In the genomic region with DNA sequence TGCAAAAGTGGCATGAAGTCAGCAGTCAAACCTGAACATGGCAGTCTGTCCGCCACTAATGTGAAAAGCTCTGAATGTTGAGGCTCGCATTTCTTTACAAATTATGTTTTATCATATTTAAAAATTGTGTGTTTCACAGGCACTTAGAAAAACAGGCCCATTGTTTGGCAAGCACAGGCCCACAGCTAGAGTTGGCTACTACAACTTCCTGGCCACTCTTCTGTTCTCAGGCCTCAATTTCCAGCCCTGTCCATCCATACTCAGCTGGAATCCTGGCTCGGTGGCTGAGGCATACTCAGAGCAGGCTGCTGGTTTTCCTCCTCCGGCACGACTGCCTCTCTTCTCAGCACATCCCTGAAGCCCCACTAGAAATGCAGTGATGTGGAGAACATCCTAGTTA, we compare ENCODE assay signal across 16 cellular contexts. TPM values are rescaled to one million over a fixed set of nuclear protein-coding genes. Genes with fewer than 3 reads are reported as not detected.
DNase-seq lines count a peak whose midpoint lies in the region; ATAC-seq and TF ChIP-seq lines count a peak whose summit lies in the region.
"Had no signal": no experiment of that assay in that cellular context is flagged by ENCODE, and none has a peak within 500 bp of the region (broad histone marks: within the 10 kb centered on the region; RNA-seq: fewer than 3 reads in every experiment).

No MANE protein-coding gene starts in this region.

- DNase-seq in activated CD4-positive, alpha-beta T cell treated with anti-CD3 and anti-CD28 coated beads for 36 hours, result no peak
- DNase-seq in activated CD4-positive, alpha-beta T cell treated with anti-CD3 and anti-CD28 coated beads, Interleukin-2, amount 50 U/mL, for 48 hours, result no peak
- DNase-seq in A673 (ENCODE audit: low spot score), result no peak
- no peak for DNase-seq in T-cell
- peak; percentile 70 for DNase-seq in esophagus muscularis mucosa (ENCODE audit: extremely low spot score)
- no peak for DNase-seq in NCI-H345 (lab: John Stamatoyannopoulos, UW)
- DNase-seq: 8988T, GM23248, KG1, NCI-H1092 had no signal

- intact Hi-C loops in activated CD4-positive, alpha-beta T cell treated with anti-CD3 and anti-CD28 coated beads for 36 hours (cut with DNase I, micrococcal nuclease), result no loop called here
- intact Hi-C loops in A673 (cut with micrococcal nuclease; ENCODE audit: unreplicated experiment) (no loop called here), esophagus muscularis mucosa (cut with DNase I) (no loop called here)

- no TSS peak for BruUV-seq in A673 (replicated peaks; lab: Mats Ljungman, UMichigan)

- peaks cover 61% of the 10 kb centered on the region for H3K4me1 Mint-ChIP-seq in activated CD4-positive, alpha-beta T cell treated with anti-CD3 and anti-CD28 coated beads for 36 hours
- peaks cover 38 to 69% (median 61%) of the 10 kb centered on the region in 3 donors for H3K4me1 Mint-ChIP-seq in T-cell

- TF ChIP-seq CTCF in A673 (conservative IDR thresholded peaks at IDR 0.05; ENCODE audit: low read depth, low read length), result no peak
- TF ChIP-seq CTCF in esophagus muscularis mucosa (IDR thresholded peaks at IDR 0.05), result no peak

- TF ChIP-seq EP300 in esophagus muscularis mucosa (IDR thresholded peaks at IDR 0.05), result no peak

- peaks cover 49% of the 10 kb centered on the region for H3K4me1 ChIP-seq in A673 (ENCODE audit: insufficient read depth, low read length, poor library complexity, severe bottlenecking)
- peaks cover 9 to 29% (median 24%) of the 10 kb centered on the region in 4 donors for H3K4me1 ChIP-seq in esophagus muscularis mucosa

- no peak for TF ChIP-seq POLR2A in esophagus muscularis mucosa (IDR thresholded peaks at IDR 0.05; ENCODE audit: low read depth)

- no peak for ATAC-seq in activated CD4-positive, alpha-beta T cell treated with anti-CD3 and anti-CD28 coated beads for 36 hours
- ATAC-seq in T-cell (replicated peaks in 1 of 4) (no peak), HG03521 (IDR thresholded peaks at IDR 0.05; ENCODE audit: unreplicated experiment) (no peak), HG02840 (IDR thresholded peaks at IDR 0.05; ENCODE audit: low FRiP score, unreplicated experiment) (no peak)

- H3K27me3 ChIP-seq in A673 (replicated peaks; ENCODE audit: insufficient read depth, low read depth, low read length, poor library complexity), result no peaks in the 10 kb centered on the region
- no peaks in the 10 kb centered on the region for H3K27me3 ChIP-seq in esophagus muscularis mucosa

- no peaks in the 10 kb centered on the region for H3K9me3 Mint-ChIP-seq in activated CD4-positive, alpha-beta T cell treated with anti-CD3 and anti-CD28 coated beads for 36 hours (ENCODE audit: low read depth)
- H3K9me3 Mint-ChIP-seq in T-cell, result no peaks in the 10 kb centered on the region

- 87% methylated on average over 5 of the region's 5 CpGs for WGBS in esophagus muscularis mucosa

- H3K9me3 ChIP-seq in A673 (ENCODE audit: low read depth, low read length, poor library complexity, severe bottlenecking), result no peaks in the 10 kb centered on the region
- H3K9me3 ChIP-seq in esophagus muscularis mucosa, result no peaks in the 10 kb centered on the region

- H3K4me3 ChIP-seq in A673 (ENCODE audit: low read depth, low read length, poor library complexity, severe bottlenecking) (no peak overlapping the region), esophagus muscularis mucosa (no peak overlapping the region)
- H3K4me3 ChIP-seq: GM23248 had no signal

- H3K27ac ChIP-seq in A673 (ENCODE audit: low read depth, low read length, poor library complexity, severe bottlenecking) (peak overlapping the region; percentile 87), esophagus muscularis mucosa (replicated peaks in 1 of 4) (peak overlapping the region in 2 of 4 donors; percentile 77 to 80)
- H3K27ac ChIP-seq: C4-2B, HL-60 had no signal

- H3K4me3 Mint-ChIP-seq in activated CD4-positive, alpha-beta T cell treated with anti-CD3 and anti-CD28 coated beads for 36 hours, result no peak overlapping the region
- no peak overlapping the region for H3K4me3 Mint-ChIP-seq in T-cell

- H3K27me3 Mint-ChIP-seq in activated CD4-positive, alpha-beta T cell treated with anti-CD3 and anti-CD28 coated beads for 36 hours, result no peaks in the 10 kb centered on the region
- peaks cover 0 to 2% of the 10 kb centered on the region in 2 donors for H3K27me3 Mint-ChIP-seq in T-cell

- H3K27ac Mint-ChIP-seq in activated CD4-positive, alpha-beta T cell treated with anti-CD3 and anti-CD28 coated beads for 36 hours, result peak overlapping the region; percentile 68
- H3K27ac Mint-ChIP-seq in T-cell, result peak overlapping the region; percentile 40 to 45

- POLR2A ChIA-PET in activated CD4-positive, alpha-beta T cell treated with anti-CD3 and anti-CD28 coated beads for 36 hours (lab: Charles Lee), result no interaction called here
- POLR2A ChIA-PET in A673 (lab: Charles Lee; ENCODE audit: low non-redundant PET) (no interaction called here), T-cell (lab: Charles Lee) (no interaction called here)

- CTCF ChIA-PET in activated CD4-positive, alpha-beta T cell treated with anti-CD3 and anti-CD28 coated beads for 36 hours (lab: Charles Lee), result interaction anchor here (0.6 to 1.0 kb wide), 2 partner anchors 60 to 157 kb away, joined by 3 read pairs; a partner anchor contains a TSS
- CTCF ChIA-PET in A673 (lab: Charles Lee) (no interaction called here), T-cell (lab: Charles Lee) (no interaction called here)

- no peaks in the 10 kb centered on the region for H3K36me3 ChIP-seq in A673 (ENCODE audit: insufficient read depth, low read length, poor library complexity, severe bottlenecking)
- H3K36me3 ChIP-seq in esophagus muscularis mucosa, result no peaks in the 10 kb centered on the region

- peaks cover 2% of the 10 kb centered on the region for H3K36me3 Mint-ChIP-seq in activated CD4-positive, alpha-beta T cell treated with anti-CD3 and anti-CD28 coated beads for 36 hours (ENCODE audit: low read depth)
- no peaks in the 10 kb centered on the region for H3K36me3 Mint-ChIP-seq in T-cell

RNA-seq across cellular contexts. Expression of a gene that starts 44.3 kb away (rescaled TPM):
- total RNA-seq in activated CD4-positive, alpha-beta T cell treated with anti-CD3 and anti-CD28 coated beads for 36 hours, result under 1 TPM; 0.19 to 0.37 TPM
- total RNA-seq in A673 (2021) (0.54 and 0.70 TPM in 2 replicates), T-cell (not detected), esophagus muscularis mucosa (1 to 10 TPM; 2.5 to 8.6 (median 3.9) TPM)
- total RNA-seq: Daoy, GM23248, M059J had no signal

RNA-seq across cellular contexts. Expression of a gene that starts 54.0 kb away (rescaled TPM):
- under 1 TPM; 0.61 to 0.73 TPM for total RNA-seq in activated CD4-positive, alpha-beta T cell treated with anti-CD3 and anti-CD28 coated beads for 36 hours
- 0.22 and 0.34 TPM in 2 replicates for total RNA-seq in A673 (2021)
- total RNA-seq in T-cell, result not detected
- total RNA-seq in esophagus muscularis mucosa, result under 1 TPM in 1 of 4 donors, not detected in 3; 0.33 TPM
- total RNA-seq: Daoy, GM23248, M059J had no signal
